In genomic region chr22:37020192-37020479, GRCh38 we compare ENCODE assay signal across 9 cellular contexts. TPM values are rescaled to one million over a fixed set of nuclear protein-coding genes. Genes with fewer than 3 reads are reported as not detected.
A peak's percentile ranks its signal among the peaks of the same experiment; 100 is the strongest.
DNase-seq lines count a peak whose midpoint lies in the region; ATAC-seq, FAIRE-seq and TF ChIP-seq lines count a peak whose summit lies in the region.
"Had no signal": no experiment of that assay in that cellular context is flagged by ENCODE, and none has a peak within 500 bp of the region (broad histone marks: within the 10 kb centered on the region; RNA-seq: fewer than 3 reads in every experiment).

No MANE protein-coding gene starts in this region.

- peak overlapping the region; percentile 84 to 90 for H3K4me3 Mint-ChIP-seq in stimulated activated naive CD8-positive, alpha-beta T cell treated with anti-CD3 and anti-CD28 coated beads, Interleukin-15, amount 100 ng/mL, for 72 hours

- peak overlapping the region; percentile 87 for H3K27ac ChIP-seq in K562 (ENCODE audit: extremely low read depth, low read depth, low read length)

- no peak for TF ChIP-seq RAD21 in K562 (CRISPR knock-in tag; conservative IDR thresholded peaks at IDR 0.05 in 1 of 2, IDR thresholded peaks at IDR 0.05 in 1 of 2)

- DNase-seq in NCI-H1694 treated with DMSO at 0.1 percent for 48 hours (lab: John Stamatoyannopoulos, UW) (peak; percentile 8), NCI-H1694 (lab: John Stamatoyannopoulos, UW) (no peak), MV-4-11 (lab: John Stamatoyannopoulos, UW) (peak; percentile 47), K562 (ENCODE audit: extremely low read depth in 1 of 4, low spot score in 3 of 4) (peak; percentile 25 to 56 (median 28)), iris pigment epithelial cell (ENCODE audit: low read depth) (peak; percentile 66), NCI-H2196 treated with DMSO at 0.1 percent for 48 hours (lab: John Stamatoyannopoulos, UW; ENCODE audit: unreplicated experiment) (no peak)
- DNase-seq in stimulated activated naive CD8-positive, alpha-beta T cell treated with anti-CD3 and anti-CD28 coated beads, Interleukin-15, amount 100 ng/mL, for 72 hours, result no peak

- H4K20me1 ChIP-seq in K562 (replicated peaks; ENCODE audit: control insufficient read depth, insufficient read depth, low read length), result peaks cover under 1% of the 10 kb centered on the region

- ATAC-seq in K562 (peak; percentile 56), GM21576 (IDR thresholded peaks at IDR 0.05; ENCODE audit: unreplicated experiment) (no peak)
- ATAC-seq in stimulated activated naive CD8-positive, alpha-beta T cell treated with anti-CD3 and anti-CD28 coated beads, Interleukin-15, amount 100 ng/mL, for 72 hours, result no peak

- no peaks in the 10 kb centered on the region for H3K9me3 Mint-ChIP-seq in stimulated activated naive CD8-positive, alpha-beta T cell treated with anti-CD3 and anti-CD28 coated beads, Interleukin-15, amount 100 ng/mL, for 72 hours

- H3K9me1 ChIP-seq in K562 (ENCODE audit: control insufficient read depth, insufficient read depth, low read length), result no peaks in the 10 kb centered on the region

- H3K9ac ChIP-seq in K562 (ENCODE audit: insufficient read depth in 1 of 2, low read depth in 2 of 2, low read length in 2 of 2), result peak overlapping the region; percentile 83 to 95

- H3K27me3 Mint-ChIP-seq in stimulated activated naive CD8-positive, alpha-beta T cell treated with anti-CD3 and anti-CD28 coated beads, Interleukin-15, amount 100 ng/mL, for 72 hours, result peaks cover 57% of the 10 kb centered on the region

- TSS peak; percentile 76 for BruUV-seq in K562 (replicated peaks; lab: Mats Ljungman, UMichigan)

- no peak for TF ChIP-seq EP300 in K562 (IDR thresholded peaks at IDR 0.05; ENCODE audit: low read length)

- no peaks in the 10 kb centered on the region for H3K27me3 ChIP-seq in K562 (ENCODE audit: control insufficient read depth in 2 of 2, insufficient read depth in 2 of 2, low read length in 2 of 2)

- 0% methylated on average over 5 of the region's 5 CpGs for whole genome bisulfite sequencing in K562 (ENCODE audit: insufficient coverage, low coverage, missing lambda C conversion rate)

- peak overlapping the region; percentile 90 for H3K4me3 ChIP-seq in K562

- no peak for TF ChIP-seq CTCF in K562 (IDR thresholded peaks at IDR 0.05 in 2 of 3, conservative IDR thresholded peaks at IDR 0.05 in 1 of 3; ENCODE audit: insufficient read depth in 2 of 3, low read depth in 1 of 3, low read length in 3 of 3)

- no peak for TF ChIP-seq POLR2A in K562 (conservative IDR thresholded peaks at IDR 0.05)

- peaks cover 18% of the 10 kb centered on the region for H3K4me1 Mint-ChIP-seq in stimulated activated naive CD8-positive, alpha-beta T cell treated with anti-CD3 and anti-CD28 coated beads, Interleukin-15, amount 100 ng/mL, for 72 hours

- peaks cover 43% of the 10 kb centered on the region; the same call in 2 of the 3 replicates for H3K36me3 ChIP-seq in K562 (ENCODE audit: control insufficient read depth, insufficient read depth, low read length)

- H3K27ac Mint-ChIP-seq in stimulated activated naive CD8-positive, alpha-beta T cell treated with anti-CD3 and anti-CD28 coated beads, Interleukin-15, amount 100 ng/mL, for 72 hours, result peak overlapping the region in 1 of 2 donors; percentile 63

- CTCF ChIA-PET in K562 (lab: Yijun Ruan, JAX; ENCODE audit: low intra/inter-chr PET ratio), result no interaction called here

- POLR2A ChIA-PET in K562 (lab: Yijun Ruan, JAX), result no interaction called here

- H2AFZ ChIP-seq in K562 (ENCODE audit: low read depth, low read length), result peak overlapping the region; percentile 90

- in situ Hi-C loops in K562 (cut with MboI), result no loop called here

- H3K9me3 ChIP-seq in K562 (replicated peaks; ENCODE audit: control insufficient read depth, insufficient read depth, low read depth, low read length), result no peaks in the 10 kb centered on the region

- peak overlapping the region; percentile 94 for H3K4me2 ChIP-seq in K562 (ENCODE audit: insufficient read depth, low read length)

- peak; percentile 46 for FAIRE-seq in K562 (lab: Jason Lieb, UNC)
- FAIRE-seq: colon had no signal

- H3K4me1 ChIP-seq in K562 (replicated peaks in 1 of 2; ENCODE audit: control insufficient read depth in 2 of 2, insufficient read depth in 2 of 2, low read length in 2 of 2), result peaks cover 22 to 52% of the 10 kb centered on the region in 2 experiments; a peak in 4 of 5 replicates

- peaks cover 52% of the 10 kb centered on the region for H3K79me2 ChIP-seq in K562 (ENCODE audit: control insufficient read depth, insufficient read depth, low read length)

- intact Hi-C loops in K562 (cut with micrococcal nuclease), result no loop called here

TF ChIP-seq in K562, 482 proteins besides CTCF, POLR2A, EP300 and RAD21 (continues in another document):
- TF ChIP-seq, protein P1, sequence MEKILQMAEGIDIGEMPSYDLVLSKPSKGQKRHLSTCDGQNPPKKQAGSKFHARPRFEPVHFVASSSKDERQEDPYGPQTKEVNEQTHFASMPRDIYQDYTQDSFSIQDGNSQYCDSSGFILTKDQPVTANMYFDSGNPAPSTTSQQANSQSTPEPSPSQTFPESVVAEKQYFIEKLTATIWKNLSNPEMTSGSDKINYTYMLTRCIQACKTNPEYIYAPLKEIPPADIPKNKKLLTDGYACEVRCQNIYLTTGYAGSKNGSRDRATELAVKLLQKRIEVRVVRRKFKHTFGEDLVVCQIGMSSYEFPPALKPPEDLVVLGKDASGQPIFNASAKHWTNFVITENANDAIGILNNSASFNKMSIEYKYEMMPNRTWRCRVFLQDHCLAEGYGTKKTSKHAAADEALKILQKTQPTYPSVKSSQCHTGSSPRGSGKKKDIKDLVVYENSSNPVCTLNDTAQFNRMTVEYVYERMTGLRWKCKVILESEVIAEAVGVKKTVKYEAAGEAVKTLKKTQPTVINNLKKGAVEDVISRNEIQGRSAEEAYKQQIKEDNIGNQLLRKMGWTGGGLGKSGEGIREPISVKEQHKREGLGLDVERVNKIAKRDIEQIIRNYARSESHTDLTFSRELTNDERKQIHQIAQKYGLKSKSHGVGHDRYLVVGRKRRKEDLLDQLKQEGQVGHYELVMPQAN (IDR thresholded peaks at IDR 0.05; ENCODE audit: borderline replicate concordance), result 0 out of 2 replicates have a peak, but pooled peaks have one; percentile 14

RNA-seq across cellular contexts. Expression of gene MPST, which starts 0.6 kb away (rescaled TPM):
- total RNA-seq in K562 (2011; cell fraction: chromatin; rRNA removed; ENCODE audit: low replicate concordance), result 23.7 and 51.5 TPM in 2 replicates
- total RNA-seq in K562 (2011; cell fraction: nucleolus; rRNA removed), result 38.4 and 40.9 TPM in 2 replicates
- total RNA-seq in K562 (2011; cell fraction: nucleoplasm; rRNA removed), result 34.5 and 45.6 TPM in 2 replicates
- total RNA-seq in K562 (2014; rRNA removed) (104 and 117 TPM in 2 replicates), K562 (2014; rRNA removed; fragmentation: Illumina TruSeq; extraction: Trizol) (6.7 and 8.1 TPM in 2 replicates), K562 (2015; rRNA removed; fragmentation: Illumina TruSeq; extraction: Trizol) (24.3 and 25.3 TPM in 2 replicates), K562 (2021) (66.8 and 68.2 TPM in 2 replicates)
- polyA plus RNA-seq in K562 (2011; rRNA removed) (24.8 and 34.6 TPM in 2 replicates), K562 (2014; fragmentation: Illumina TruSeq; extraction: Trizol) (11.2 and 24.8 TPM in 2 replicates), K562 (2014; fragmentation: Nextera tagmentation; extraction: Ambion mirVana) (1 to 10 TPM in 1 of 2 experiments, under 1 TPM in 1; 0.65 to 1.3 TPM), K562 (2014; rRNA removed) (78.5 and 88.1 TPM in 2 replicates)
- polyA plus RNA-seq in K562 (2011; cell fraction: cytosol; rRNA removed), result 49.5 and 189 TPM in 2 replicates
- polyA plus RNA-seq in K562 (2011; cell fraction: nucleus; rRNA removed), result 50.2 and 71.7 TPM in 2 replicates
- polyA plus RNA-seq in K562 (2012), result 35.2 and 62.2 TPM in 2 replicates
- polyA minus RNA-seq in K562 (2011; rRNA and poly(A)+ RNA removed), result 8.4 and 10.2 TPM in 2 replicates
- 22.6 and 34.3 TPM in 2 replicates for polyA minus RNA-seq in K562 (2011; cell fraction: cytosol; rRNA and poly(A)+ RNA removed)
- polyA minus RNA-seq in K562 (2011; cell fraction: nucleus; rRNA and poly(A)+ RNA removed), result 12.7 and 15.7 TPM in 2 replicates

RNA-seq across cellular contexts. Expression of gene TST, which starts 0.9 kb away (rescaled TPM):
- 2.6 and 16.9 TPM in 2 replicates for total RNA-seq in K562 (2011; cell fraction: chromatin; rRNA removed; ENCODE audit: low replicate concordance)
- 23.8 and 27.2 TPM in 2 replicates for total RNA-seq in K562 (2011; cell fraction: nucleolus; rRNA removed)
- 7.9 and 8.0 TPM in 2 replicates for total RNA-seq in K562 (2011; cell fraction: nucleoplasm; rRNA removed)
- total RNA-seq in K562 (2014; rRNA removed), result 26.7 and 26.9 TPM in 2 replicates
- total RNA-seq in K562 (2014; rRNA removed; fragmentation: Illumina TruSeq; extraction: Trizol), result 4.1 and 5.7 TPM in 2 replicates
- total RNA-seq in K562 (2015; rRNA removed; fragmentation: Illumina TruSeq; extraction: Trizol), result 12.4 and 13.1 TPM in 2 replicates
- 23.1 and 23.8 TPM in 2 replicates for total RNA-seq in K562 (2021)
- 14.0 and 18.6 TPM in 2 replicates for polyA plus RNA-seq in K562 (2011; rRNA removed)
- 23.0 and 51.6 TPM in 2 replicates for polyA plus RNA-seq in K562 (2011; cell fraction: cytosol; rRNA removed)
- polyA plus RNA-seq in K562 (2011; cell fraction: nucleus; rRNA removed), result 10.6 and 13.0 TPM in 2 replicates
- polyA plus RNA-seq in K562 (2012), result 13.1 and 24.0 TPM in 2 replicates
- 7.7 and 14.4 TPM in 2 replicates for polyA plus RNA-seq in K562 (2014; fragmentation: Illumina TruSeq; extraction: Trizol)
- polyA plus RNA-seq in K562 (2014; fragmentation: Nextera tagmentation; extraction: Ambion mirVana), result 1 to 10 TPM; 1.4 to 4.3 TPM
- polyA plus RNA-seq in K562 (2014; rRNA removed), result 19.7 and 26.1 TPM in 2 replicates
- polyA minus RNA-seq in K562 (2011; rRNA and poly(A)+ RNA removed), result 4.4 and 5.5 TPM in 2 replicates
- polyA minus RNA-seq in K562 (2011; cell fraction: cytosol; rRNA and poly(A)+ RNA removed), result 10.1 and 12.3 TPM in 2 replicates
- 13.2 and 18.7 TPM in 2 replicates for polyA minus RNA-seq in K562 (2011; cell fraction: nucleus; rRNA and poly(A)+ RNA removed)

RNA-seq across cellular contexts. Expression of gene KCTD17, which starts 31.4 kb away (rescaled TPM):
- 1.3 and 3.4 TPM in 2 replicates for total RNA-seq in K562 (2011; cell fraction: chromatin; rRNA removed; ENCODE audit: low replicate concordance)
- 0.66 and 2.0 TPM in 2 replicates for total RNA-seq in K562 (2011; cell fraction: nucleolus; rRNA removed)
- 1.2 and 2.7 TPM in 2 replicates for total RNA-seq in K562 (2011; cell fraction: nucleoplasm; rRNA removed)
- total RNA-seq in K562 (2014; rRNA removed) (0.41 TPM in 2 replicates), K562 (2014; rRNA removed; fragmentation: Illumina TruSeq; extraction: Trizol) (0.44 TPM in 1 of 2 replicates, not detected in the other), K562 (2015; rRNA removed; fragmentation: Illumina TruSeq; extraction: Trizol) (0.22 TPM in 1 of 2 replicates, not detected in the other), K562 (2021) (0.49 and 0.67 TPM in 2 replicates)
- polyA plus RNA-seq in K562 (2011; rRNA removed) (0.64 and 1.1 TPM in 2 replicates), K562 (2014; fragmentation: Illumina TruSeq; extraction: Trizol) (0.21 and 0.51 TPM in 2 replicates), K562 (2014; fragmentation: Nextera tagmentation; extraction: Ambion mirVana) (not detected), K562 (2014; rRNA removed) (0.70 and 0.90 TPM in 2 replicates)
- 0.82 and 1.1 TPM in 2 replicates for polyA plus RNA-seq in K562 (2011; cell fraction: cytosol; rRNA removed)
- 2.6 and 3.6 TPM in 2 replicates for polyA plus RNA-seq in K562 (2011; cell fraction: nucleus; rRNA removed)
- 0.34 and 0.82 TPM in 2 replicates for polyA plus RNA-seq in K562 (2012)
- 0.39 and 0.70 TPM in 2 replicates for polyA minus RNA-seq in K562 (2011; rRNA and poly(A)+ RNA removed)
- not detected in 2 replicates for polyA minus RNA-seq in K562 (2011; cell fraction: cytosol; rRNA and poly(A)+ RNA removed)
- polyA minus RNA-seq in K562 (2011; cell fraction: nucleus; rRNA and poly(A)+ RNA removed), result 0.40 and 1.2 TPM in 2 replicates

Comparison
In these comparisons a context has a peak if more than half of its experiments do, and no peak if none do; other contexts are left out.
1. DNase-seq: peak in NCI-H1694 treated with DMSO at 0.1 percent for 48 hours (single experiment), MV-4-11 (single experiment), K562 (4 of 4) and iris pigment epithelial cell (single experiment); none in NCI-H1694 (single experiment), stimulated activated naive CD8-positive, alpha-beta T cell treated with anti-CD3 and anti-CD28 coated beads, Interleukin-15, amount 100 ng/mL, for 72 hours (0 of 2) and NCI-H2196 treated with DMSO at 0.1 percent for 48 hours (single experiment).